ENCODE assay signal across 17 cellular contexts in genomic region chr3:156171517-156172267, GRCh38.
"Had no signal": no experiment of that assay in that cellular context is flagged by ENCODE, and none has a peak within 500 bp of the region (broad histone marks: within the 10 kb centered on the region; RNA-seq: fewer than 3 reads in every experiment).

No MANE protein-coding gene starts in this region.

- H3K9me3 ChIP-seq: neutrophil, right atrium auricular region, stomach, thoracic aorta had no signal

- H3K4me3 ChIP-seq: right atrium auricular region, stomach, thoracic aorta had no signal

- H3K27ac ChIP-seq: neutrophil, right atrium auricular region, stomach, thoracic aorta had no signal

- DNase-seq: activated CD4-positive, alpha-beta T cell treated with anti-CD3 and anti-CD28 coated beads, Interleukin-2, amount 50 U/mL, for 4 hours; activated CD4-positive, CD25-positive, alpha-beta regulatory T cell treated with anti-CD3 and anti-CD28 coated beads, Interleukin-2, amount 50 U/mL, for 72 hours; activated effector memory CD4-positive, alpha-beta T cell treated with Interleukin-2 at 50 U/mL for 16 hours; activated naive CD8-positive, alpha-beta T cell treated with anti-CD3 and anti-CD28 coated beads, Interleukin-2, amount 10 ng/mL, durations not matched to agents 7 days and 5 days; activated T-cell treated with anti-CD3 and anti-CD28 coated beads, Interleukin-2, amount 50 U/mL, for 24 hours; anterior cingulate cortex; cerebellar nuclear complex; endodermal cell; erythroblast; hypothalamus; kidney glomerular epithelial cell; posterior cingulate gyrus; small intestine; stomach had no signal

- H3K4me1 Mint-ChIP-seq: activated naive CD8-positive, alpha-beta T cell treated with anti-CD3 and anti-CD28 coated beads, Interleukin-2, amount 10 ng/mL, durations not matched to agents 7 days and 5 days; endodermal cell had no signal

- H3K4me1 ChIP-seq: right atrium auricular region, stomach had no signal

- H3K36me3 Mint-ChIP-seq: activated naive CD8-positive, alpha-beta T cell treated with anti-CD3 and anti-CD28 coated beads, Interleukin-2, amount 10 ng/mL, durations not matched to agents 7 days and 5 days had no signal

- H3K27me3 ChIP-seq: neutrophil, right atrium auricular region, stomach had no signal

- H3K9me3 Mint-ChIP-seq: activated naive CD8-positive, alpha-beta T cell treated with anti-CD3 and anti-CD28 coated beads, Interleukin-2, amount 10 ng/mL, durations not matched to agents 7 days and 5 days; activated T-cell treated with anti-CD3 and anti-CD28 coated beads, Interleukin-2, amount 50 U/mL, for 24 hours; endodermal cell had no signal

- H3K36me3 ChIP-seq: neutrophil, right atrium auricular region, stomach, thoracic aorta had no signal

- H3K27ac Mint-ChIP-seq: activated naive CD8-positive, alpha-beta T cell treated with anti-CD3 and anti-CD28 coated beads, Interleukin-2, amount 10 ng/mL, durations not matched to agents 7 days and 5 days; activated T-cell treated with anti-CD3 and anti-CD28 coated beads, Interleukin-2, amount 50 U/mL, for 24 hours; endodermal cell had no signal

- H3K4me3 Mint-ChIP-seq: activated naive CD8-positive, alpha-beta T cell treated with anti-CD3 and anti-CD28 coated beads, Interleukin-2, amount 10 ng/mL, durations not matched to agents 7 days and 5 days; activated T-cell treated with anti-CD3 and anti-CD28 coated beads, Interleukin-2, amount 50 U/mL, for 24 hours; endodermal cell had no signal

- FAIRE-seq: small intestine had no signal
